In the genomic region with DNA sequence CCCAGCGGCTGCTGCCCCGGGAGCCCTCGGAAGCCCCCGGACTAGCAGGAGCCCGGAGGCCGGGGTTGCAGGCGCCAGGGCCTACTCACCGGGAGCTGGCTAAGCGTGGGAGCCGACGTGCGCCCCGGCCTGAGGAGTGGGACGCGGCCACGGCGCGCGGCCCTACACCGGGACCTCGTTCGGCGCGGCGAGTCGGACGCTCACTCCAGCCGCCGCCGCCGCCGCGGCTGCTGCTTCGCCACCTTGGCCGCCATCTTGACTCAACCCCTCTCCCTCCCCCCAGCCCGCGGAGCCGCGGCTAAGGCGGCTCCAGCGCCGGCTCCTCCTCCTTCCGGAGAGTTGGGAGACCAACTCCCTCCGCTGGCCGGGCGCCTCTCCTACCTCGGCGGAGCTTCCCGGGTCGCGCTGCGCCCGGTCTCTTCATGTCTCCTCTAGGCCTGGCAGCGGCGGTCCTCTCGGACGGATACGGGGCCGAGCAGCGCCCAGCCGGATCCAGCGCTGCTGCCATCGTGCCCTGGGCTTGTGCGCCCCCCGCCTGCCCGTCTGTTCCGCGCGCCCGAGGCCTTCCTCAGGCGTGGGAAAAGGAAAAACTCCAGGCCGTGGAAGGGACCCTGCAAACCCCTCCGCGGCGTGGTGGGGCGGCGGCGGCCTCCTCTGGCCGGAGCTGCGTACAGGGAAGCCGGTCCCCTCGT, we compare ENCODE assay signal across 8 cellular contexts. TPM values are rescaled to one million over a fixed set of nuclear protein-coding genes. Genes with fewer than 3 reads are reported as not detected.
DNase-seq lines count a peak whose midpoint lies in the region; ATAC-seq, FAIRE-seq and TF ChIP-seq lines count a peak whose summit lies in the region.

A gene (minus strand): TSS at position 262 of the 692 bp plus-strand sequence. CDS start 20,965 bp downstream, outside the sequence.

- peak within 1 kb of the TSS; percentile 98 for H3K4me3 ChIP-seq in astrocyte (ENCODE audit: insufficient read depth, low read depth, low read length)
- peak within 1 kb of the TSS; percentile 71 to 83 for H3K4me3 ChIP-seq in aorta (ENCODE audit: low read length in 2 of 2)

- peaks cover 90% of the 10 kb centered on the region for H3K79me2 ChIP-seq in astrocyte (ENCODE audit: insufficient read depth, low read length)

- intact Hi-C loops in aorta (cut with DNase I), result loop anchor here (2.0 to 10.0 kb wide), 4 partner anchors 71 to 139 kb away; a partner anchor contains a TSS

- peak within 1 kb of the TSS; percentile 96 for H3K4me3 Mint-ChIP-seq in astrocyte (ENCODE audit: unreplicated experiment)

- H3K27me3 ChIP-seq in astrocyte (ENCODE audit: insufficient read depth, low read length) (no peaks in the 10 kb centered on the region), aorta (ENCODE audit: control insufficient read depth in 1 of 2, insufficient read depth in 2 of 2, low read length in 1 of 2) (no peaks in the 10 kb centered on the region)

- peaks cover 9% of the 10 kb centered on the region for H3K4me1 Mint-ChIP-seq in astrocyte (ENCODE audit: low read depth, unreplicated experiment)

- H3K27me3 Mint-ChIP-seq in astrocyte (ENCODE audit: low read depth, unreplicated experiment), result no peaks in the 10 kb centered on the region

- H3K36me3 ChIP-seq in astrocyte (ENCODE audit: insufficient read depth, low read length) (no peaks in the 10 kb centered on the region), aorta (ENCODE audit: control insufficient read depth in 1 of 2, insufficient read depth in 2 of 2, low read length in 1 of 2) (no peaks in the 10 kb centered on the region)

- H3K9me3 Mint-ChIP-seq in astrocyte (ENCODE audit: unreplicated experiment), result no peaks in the 10 kb centered on the region

- H2AFZ ChIP-seq in astrocyte (ENCODE audit: low read depth, low read length), result peak within 1 kb of the TSS; percentile 57

- H3K27ac Mint-ChIP-seq in astrocyte (ENCODE audit: unreplicated experiment), result peak within 1 kb of the TSS; percentile 94

- WGBS in aorta, 2 donors, result 0 to 1% methylated on average over 72 to 82 of the region's 82 CpGs

- no peak for TF ChIP-seq CTCF in astrocyte (IDR thresholded peaks at IDR 0.05; ENCODE audit: insufficient read depth, low read depth, low read length)

- peaks cover 38% of the 10 kb centered on the region for H4K20me1 ChIP-seq in astrocyte (ENCODE audit: insufficient read depth, low read length)

- H3K27ac ChIP-seq in astrocyte (ENCODE audit: low read depth, low read length) (peak within 1 kb of the TSS; percentile 91), aorta (ENCODE audit: low read depth in 1 of 2, low read length in 2 of 2) (peak within 1 kb of the TSS; percentile 50 to 82)

- H3K9me3 ChIP-seq in astrocyte (ENCODE audit: insufficient read depth, low read depth, low read length) (no peaks in the 10 kb centered on the region), aorta (ENCODE audit: control insufficient read depth, low read length) (no peaks in the 10 kb centered on the region)

- peak; percentile 79 for FAIRE-seq in GM18507 (lab: Jason Lieb, UNC)
- no peak for FAIRE-seq in astrocyte (lab: Jason Lieb, UNC)

- peak within 1 kb of the TSS; percentile 95 for H3K4me2 ChIP-seq in astrocyte (ENCODE audit: low read length)

- H3K9ac ChIP-seq in astrocyte (ENCODE audit: low read length), result peak within 1 kb of the TSS; percentile 96

- ATAC-seq in HG02973 (IDR thresholded peaks at IDR 0.05; ENCODE audit: unreplicated experiment) (peak; percentile 74), aorta (ENCODE audit: low FRiP score) (peak; percentile 97)

- DNase-seq in GM18507 (ENCODE audit: extremely low spot score, insufficient read length, low read depth), result peak; percentile 67
- peak; percentile 87 to 88 for DNase-seq in NCI-H1930 (lab: John Stamatoyannopoulos, UW)
- peak; percentile 81 for DNase-seq in T-helper 22 cell (ENCODE audit: low read depth)
- peak; percentile 87 for DNase-seq in astrocyte (ENCODE audit: low read depth)
- DNase-seq in hepatic stellate cell (ENCODE audit: low spot score), result peak; percentile 90
- peak; percentile 78 for DNase-seq in renal cortical epithelial cell (ENCODE audit: low read depth)
- DNase-seq in aorta, result peak; percentile 96 to 97

- no peaks in the 10 kb centered on the region for H3K36me3 Mint-ChIP-seq in astrocyte (ENCODE audit: low read depth, unreplicated experiment)

- H3K4me1 ChIP-seq in astrocyte (ENCODE audit: insufficient read depth, low read length), result peaks cover 15% of the 10 kb centered on the region
- peaks cover 0 to 5% of the 10 kb centered on the region in 2 donors for H3K4me1 ChIP-seq in aorta (ENCODE audit: control insufficient read depth in 1 of 2, insufficient read depth in 2 of 2, low read length in 2 of 2)

RNA-seq across cellular contexts. Expression of the gene that starts here (rescaled TPM):
- 119 and 121 TPM in 2 replicates for total RNA-seq in astrocyte
- total RNA-seq in renal cortical epithelial cell, result 47.2 and 159 TPM in 2 replicates
- 100 to 1,000 TPM; 134 to 144 TPM for total RNA-seq in aorta
- 100 to 1,000 TPM; 147 to 323 TPM for polyA plus RNA-seq in aorta

Comparison
In these comparisons a context has a peak if more than half of its experiments do, and no peak if none do; other contexts are left out.
1. Peak in every context shown above with its lines: DNase-seq, ATAC-seq, H3K4me3 ChIP-seq and H3K27ac ChIP-seq.